In genomic region chr16:69469807-69470561, GRCh38 we compare ENCODE assay signal across 9 cellular contexts. TPM values are rescaled to one million over a fixed set of nuclear protein-coding genes. Genes with fewer than 3 reads are reported as not detected.
DNase-seq lines count a peak whose midpoint lies in the region; ATAC-seq and TF ChIP-seq lines count a peak whose summit lies in the region.
"Had no signal": no experiment of that assay in that cellular context is flagged by ENCODE, and none has a peak within 500 bp of the region (broad histone marks: within the 10 kb centered on the region; RNA-seq: fewer than 3 reads in every experiment).

No MANE protein-coding gene starts in this region.

- no peaks in the 10 kb centered on the region for H3K36me3 ChIP-seq in Peyer's patch

- no peak overlapping the region for H3K27ac Mint-ChIP-seq in T-helper 17 cell
- peak overlapping the region; percentile 29 for H3K27ac Mint-ChIP-seq in stimulated activated effector memory CD8-positive, alpha-beta T cell treated with anti-CD3 and anti-CD28 coated beads, Interleukin-12 subunit alpha, Interleukin-12 subunit beta, amount 100 ng/mL, for 72 hours

- H3K36me3 Mint-ChIP-seq in T-helper 17 cell (ENCODE audit: low read depth) = peaks cover 2% of the 10 kb centered on the region
- H3K36me3 Mint-ChIP-seq in stimulated activated effector memory CD8-positive, alpha-beta T cell treated with anti-CD3 and anti-CD28 coated beads, Interleukin-12 subunit alpha, Interleukin-12 subunit beta, amount 100 ng/mL, for 72 hours = no peaks in the 10 kb centered on the region

- no peaks in the 10 kb centered on the region for H3K27me3 ChIP-seq in Peyer's patch

- H3K4me1 Mint-ChIP-seq in T-helper 17 cell = peaks cover 15% of the 10 kb centered on the region
- peaks cover 33% of the 10 kb centered on the region for H3K4me1 Mint-ChIP-seq in stimulated activated effector memory CD8-positive, alpha-beta T cell treated with anti-CD3 and anti-CD28 coated beads, Interleukin-12 subunit alpha, Interleukin-12 subunit beta, amount 100 ng/mL, for 72 hours

- H3K4me1 ChIP-seq in Peyer's patch = peaks cover 0 to 6% (median 2%) of the 10 kb centered on the region in 4 donors

- TF ChIP-seq POLR2A in Peyer's patch (IDR thresholded peaks at IDR 0.05) = no peak

- no peak overlapping the region for H3K4me3 ChIP-seq in Peyer's patch

- TF ChIP-seq CTCF in Peyer's patch (IDR thresholded peaks at IDR 0.05) = no peak

- no peaks in the 10 kb centered on the region for H3K9me3 Mint-ChIP-seq in stimulated activated effector memory CD8-positive, alpha-beta T cell treated with anti-CD3 and anti-CD28 coated beads, Interleukin-12 subunit alpha, Interleukin-12 subunit beta, amount 100 ng/mL, for 72 hours

- peak; percentile 70 for ATAC-seq in HG02938 (IDR thresholded peaks at IDR 0.05; ENCODE audit: unreplicated experiment)
- peak; percentile 27 for ATAC-seq in T-helper 17 cell
- peak; percentile 81 for ATAC-seq in stimulated activated effector memory CD8-positive, alpha-beta T cell treated with anti-CD3 and anti-CD28 coated beads, Interleukin-12 subunit alpha, Interleukin-12 subunit beta, amount 100 ng/mL, for 72 hours

- H3K27ac ChIP-seq in Peyer's patch = no peak overlapping the region

- H3K4me3 Mint-ChIP-seq in T-helper 17 cell = no peak overlapping the region
- H3K4me3 Mint-ChIP-seq in stimulated activated effector memory CD8-positive, alpha-beta T cell treated with anti-CD3 and anti-CD28 coated beads, Interleukin-12 subunit alpha, Interleukin-12 subunit beta, amount 100 ng/mL, for 72 hours = peak overlapping the region; percentile 7

- peak; percentile 21 for DNase-seq in activated T-cell treated with anti-CD3 and anti-CD28 coated beads for 24 hours (ENCODE audit: low read depth)
- DNase-seq in activated T-cell treated with anti-CD3 and anti-CD28 coated beads for 4 hours = no peak
- DNase-seq in T-helper 17 cell = no peak
- no peak for DNase-seq in stimulated activated effector memory CD8-positive, alpha-beta T cell treated with anti-CD3 and anti-CD28 coated beads, Interleukin-12 subunit alpha, Interleukin-12 subunit beta, amount 100 ng/mL, for 72 hours (ENCODE audit: low spot score in 2 of 2)
- DNase-seq in Peyer's patch = no peak
- no peak for DNase-seq in NCI-H2171 (lab: John Stamatoyannopoulos, UW)
- DNase-seq in islet precursor cell = no peak
- DNase-seq: COR-L47 had no signal

- H3K27me3 Mint-ChIP-seq in T-helper 17 cell = no peaks in the 10 kb centered on the region

- H3K9me3 ChIP-seq in T-helper 17 cell (ENCODE audit: control insufficient read depth, low read length, poor library complexity, severe bottlenecking) (no peaks in the 10 kb centered on the region), Peyer's patch (no peaks in the 10 kb centered on the region)

RNA-seq across cellular contexts. Expression of gene CYB5B, which starts 45.6 kb away (rescaled TPM):
- 10 to 100 TPM; 32.8 to 42.4 TPM for total RNA-seq in T-helper 17 cell
- total RNA-seq in Peyer's patch = 10 to 100 TPM; 62.7 to 95.7 (median 65.7) TPM

Comparison
In these comparisons a context has a peak if more than half of its experiments do, and no peak if none do; other contexts are left out.
1. ATAC-seq: peak in every context shown above with its lines; median percentile 81 in stimulated activated effector memory CD8-positive, alpha-beta T cell treated with anti-CD3 and anti-CD28 coated beads, Interleukin-12 subunit alpha, Interleukin-12 subunit beta, amount 100 ng/mL, for 72 hours; 70 in HG02938; 27 in T-helper 17 cell.